ENCODE assay signal across 11 cellular contexts in the genomic region with DNA sequence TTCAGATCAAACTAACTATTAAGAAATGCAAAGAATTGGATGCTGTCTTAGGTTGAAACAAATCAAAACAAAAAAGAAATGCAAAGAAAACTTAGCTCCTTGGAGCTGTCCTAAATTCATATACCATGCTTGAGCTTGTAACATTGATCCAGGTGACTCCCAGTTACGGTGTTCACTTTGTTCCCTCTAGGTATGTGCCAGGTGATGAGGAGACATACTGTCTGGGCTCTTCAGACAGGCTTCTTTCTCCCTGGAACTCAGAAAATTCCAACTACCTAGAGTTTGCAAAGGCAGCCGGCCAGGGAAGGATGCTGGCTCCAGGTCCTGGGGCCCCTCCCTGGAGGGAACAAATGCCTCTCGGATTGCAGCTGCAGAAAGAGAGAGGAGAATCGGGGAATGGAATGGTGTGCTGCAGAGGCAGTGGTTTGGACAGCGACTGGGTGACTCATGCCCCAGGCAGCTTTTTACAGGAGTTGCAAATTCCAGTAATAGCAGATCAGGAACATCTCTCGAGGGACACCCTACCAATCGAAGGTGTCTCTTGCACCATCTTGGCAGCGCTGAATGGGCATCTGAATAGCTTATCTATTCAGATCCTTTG. TPM values are rescaled to one million over a fixed set of nuclear protein-coding genes. Genes with fewer than 3 reads are reported as not detected.
A peak's percentile ranks its signal among the peaks of the same experiment; 100 is the strongest.
DNase-seq lines count a peak whose midpoint lies in the region; TF ChIP-seq lines count a peak whose summit lies in the region.
"Had no signal": no experiment of that assay in that cellular context is flagged by ENCODE, and none has a peak within 500 bp of the region (broad histone marks: within the 10 kb centered on the region; RNA-seq: fewer than 3 reads in every experiment).

No MANE protein-coding gene starts in this region.

- no peak for TF ChIP-seq RAD21 in Ishikawa (IDR thresholded peaks at IDR 0.05; ENCODE audit: low read depth)

- no peak for TF ChIP-seq EP300 in Ishikawa (IDR thresholded peaks at IDR 0.05; ENCODE audit: borderline replicate concordance)

- H3K27me3 ChIP-seq in BJ (ENCODE audit: control insufficient read depth, insufficient read depth, low read length) = peaks cover 17% of the 10 kb centered on the region

- TF ChIP-seq CTCF in BJ (IDR thresholded peaks at IDR 0.05; ENCODE audit: insufficient read depth, low read depth, low read length) (no peak), cardiac fibroblast (IDR thresholded peaks at IDR 0.05; ENCODE audit: low read depth, low read length) (no peak)

- no peaks in the 10 kb centered on the region for H3K36me3 ChIP-seq in BJ (ENCODE audit: control insufficient read depth, insufficient read depth, low read length)

- no peak overlapping the region for H3K4me3 ChIP-seq in BJ (ENCODE audit: low read depth, low read length)
- H3K4me3 ChIP-seq in cardiac fibroblast (replicated peaks in 1 of 2; ENCODE audit: low read depth in 2 of 2, low read length in 2 of 2) = no peak overlapping the region

- CTCF ChIA-PET in BJ (lab: Yijun Ruan, JAX) = interaction anchor here (0.9 to 2.3 kb wide), 7 partner anchors 12 to 262 kb away, joined by 3 to 8 read pairs (median 4); no protein-coding TSS in a partner anchor

- DNase-seq in BJ (ENCODE audit: low read depth) (peak; percentile 48), cardiac fibroblast (ENCODE audit: low read depth in 2 of 2) (peak; percentile 67 to 79), lung microvascular endothelial cell (ENCODE audit: low read depth in 2 of 2) (peak; percentile 8 to 16), germinal center (ENCODE audit: low spot score) (no peak), 8988T (no peak), SHP77 (lab: John Stamatoyannopoulos, UW) (no peak), NCI-H187 (lab: John Stamatoyannopoulos, UW) (no peak)
- DNase-seq: activated naive CD4-positive, alpha-beta T cell; COR-L47; stimulated activated CD4-positive, alpha-beta T cell treated with anti-CD3 and anti-CD28 coated beads, Interleukin-15, amount 100 ng/mL, for 24 hours had no signal

- POLR2A ChIA-PET in BJ (lab: Charles Lee) = no interaction called here

TF ChIP-seq in Ishikawa, 13 proteins besides CTCF, POLR2A, EP300 and RAD21:
- TF ChIP-seq NFIC (IDR thresholded peaks at IDR 0.05) (peak; percentile 36; the same call in 1 of the 2 replicates), ZBTB7A (IDR thresholded peaks at IDR 0.05; ENCODE audit: low read depth) (no peak), TAF1 (IDR thresholded peaks at IDR 0.05; ENCODE audit: low read depth) (no peak), EGR1 (IDR thresholded peaks at IDR 0.05) (no peak), YY1 (IDR thresholded peaks at IDR 0.05; ENCODE audit: low read depth) (no peak), TEAD4 (IDR thresholded peaks at IDR 0.05) (peak; percentile 69), CEBPB (IDR thresholded peaks at IDR 0.05) (no peak), FOXM1 (IDR thresholded peaks at IDR 0.05; ENCODE audit: borderline replicate concordance, low read depth) (no peak), TCF12 (IDR thresholded peaks at IDR 0.05; ENCODE audit: low read depth) (no peak)
- TF ChIP-seq, protein P1, sequence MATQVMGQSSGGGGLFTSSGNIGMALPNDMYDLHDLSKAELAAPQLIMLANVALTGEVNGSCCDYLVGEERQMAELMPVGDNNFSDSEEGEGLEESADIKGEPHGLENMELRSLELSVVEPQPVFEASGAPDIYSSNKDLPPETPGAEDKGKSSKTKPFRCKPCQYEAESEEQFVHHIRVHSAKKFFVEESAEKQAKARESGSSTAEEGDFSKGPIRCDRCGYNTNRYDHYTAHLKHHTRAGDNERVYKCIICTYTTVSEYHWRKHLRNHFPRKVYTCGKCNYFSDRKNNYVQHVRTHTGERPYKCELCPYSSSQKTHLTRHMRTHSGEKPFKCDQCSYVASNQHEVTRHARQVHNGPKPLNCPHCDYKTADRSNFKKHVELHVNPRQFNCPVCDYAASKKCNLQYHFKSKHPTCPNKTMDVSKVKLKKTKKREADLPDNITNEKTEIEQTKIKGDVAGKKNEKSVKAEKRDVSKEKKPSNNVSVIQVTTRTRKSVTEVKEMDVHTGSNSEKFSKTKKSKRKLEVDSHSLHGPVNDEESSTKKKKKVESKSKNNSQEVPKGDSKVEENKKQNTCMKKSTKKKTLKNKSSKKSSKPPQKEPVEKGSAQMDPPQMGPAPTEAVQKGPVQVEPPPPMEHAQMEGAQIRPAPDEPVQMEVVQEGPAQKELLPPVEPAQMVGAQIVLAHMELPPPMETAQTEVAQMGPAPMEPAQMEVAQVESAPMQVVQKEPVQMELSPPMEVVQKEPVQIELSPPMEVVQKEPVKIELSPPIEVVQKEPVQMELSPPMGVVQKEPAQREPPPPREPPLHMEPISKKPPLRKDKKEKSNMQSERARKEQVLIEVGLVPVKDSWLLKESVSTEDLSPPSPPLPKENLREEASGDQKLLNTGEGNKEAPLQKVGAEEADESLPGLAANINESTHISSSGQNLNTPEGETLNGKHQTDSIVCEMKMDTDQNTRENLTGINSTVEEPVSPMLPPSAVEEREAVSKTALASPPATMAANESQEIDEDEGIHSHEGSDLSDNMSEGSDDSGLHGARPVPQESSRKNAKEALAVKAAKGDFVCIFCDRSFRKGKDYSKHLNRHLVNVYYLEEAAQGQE (IDR thresholded peaks at IDR 0.05; ENCODE audit: low read depth) = peak; percentile 79
- TF ChIP-seq, protein P2, sequence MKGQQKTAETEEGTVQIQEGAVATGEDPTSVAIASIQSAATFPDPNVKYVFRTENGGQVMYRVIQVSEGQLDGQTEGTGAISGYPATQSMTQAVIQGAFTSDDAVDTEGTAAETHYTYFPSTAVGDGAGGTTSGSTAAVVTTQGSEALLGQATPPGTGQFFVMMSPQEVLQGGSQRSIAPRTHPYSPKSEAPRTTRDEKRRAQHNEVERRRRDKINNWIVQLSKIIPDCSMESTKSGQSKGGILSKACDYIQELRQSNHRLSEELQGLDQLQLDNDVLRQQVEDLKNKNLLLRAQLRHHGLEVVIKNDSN (IDR thresholded peaks at IDR 0.05) = no peak
- TF ChIP-seq, protein P3, sequence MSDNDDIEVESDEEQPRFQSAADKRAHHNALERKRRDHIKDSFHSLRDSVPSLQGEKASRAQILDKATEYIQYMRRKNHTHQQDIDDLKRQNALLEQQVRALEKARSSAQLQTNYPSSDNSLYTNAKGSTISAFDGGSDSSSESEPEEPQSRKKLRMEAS (IDR thresholded peaks at IDR 0.05) = no peak

RNA-seq across cellular contexts. Expression of a gene that starts 12.3 kb away (rescaled TPM):
- 2.3 and 2.5 TPM in 2 replicates for polyA plus RNA-seq in BJ (2011; rRNA removed)
- 2.2 and 2.7 TPM in 2 replicates for polyA minus RNA-seq in BJ (2011; rRNA and poly(A)+ RNA removed)
- 1.1 and 1.6 TPM in 2 replicates for total RNA-seq in lung microvascular endothelial cell

Comparison
In these comparisons a context has a peak if more than half of its experiments do, and no peak if none do; other contexts are left out.
1. DNase-seq: peak in BJ (single experiment), cardiac fibroblast (2 of 2) and lung microvascular endothelial cell (2 of 2); none in germinal center (single experiment), 8988T (single experiment), SHP77 (0 of 2) and NCI-H187 (0 of 2).